11 cellular contexts compared by ENCODE assay signal in the genomic region with DNA sequence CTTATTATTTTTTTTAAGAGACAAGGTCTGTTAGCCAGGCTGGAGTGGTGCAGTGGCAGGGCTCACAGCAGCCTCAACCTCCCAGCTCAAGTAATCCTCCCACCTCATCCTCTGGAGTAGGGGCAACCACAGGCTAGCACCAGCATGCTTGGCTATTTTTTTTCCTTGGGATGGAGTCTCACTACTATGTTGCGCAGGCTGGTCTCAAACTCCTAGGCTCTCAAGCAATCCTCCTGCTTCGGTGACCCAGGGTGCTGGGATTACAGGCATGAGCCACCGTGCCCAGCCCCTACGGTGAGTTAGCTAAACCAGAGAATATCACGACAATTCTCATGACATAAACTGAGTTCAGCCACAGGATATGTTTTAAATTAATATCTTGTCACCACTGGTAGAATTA. TPM values are rescaled to one million over a fixed set of nuclear protein-coding genes. Genes with fewer than 3 reads are reported as not detected.
DNase-seq lines count a peak whose midpoint lies in the region; FAIRE-seq and TF ChIP-seq lines count a peak whose summit lies in the region.
"Had no signal": no experiment of that assay in that cellular context is flagged by ENCODE, and none has a peak within 500 bp of the region (broad histone marks: within the 10 kb centered on the region; RNA-seq: fewer than 3 reads in every experiment).

No MANE protein-coding gene starts in this region.

- peak overlapping the region in 9 of 10 experiments; percentile 79 to 96 (median 89); a peak in 15 of 20 replicates for H3K4me3 ChIP-seq in BLaER1 treated with 17β-estradiol and CSF1 and Interleukin-3, amounts not matched to agents 10 nM and 100 nM
- H3K4me3 ChIP-seq in HEK293 (ENCODE audit: low read depth, low read length) = peak overlapping the region; percentile 86
- H3K4me3 ChIP-seq in astrocyte (ENCODE audit: insufficient read depth, low read depth, low read length) = no peak overlapping the region

- no peak for FAIRE-seq in astrocyte (lab: Jason Lieb, UNC)
- FAIRE-seq: colon, HTR-8/SVneo had no signal

- no peaks in the 10 kb centered on the region for H3K36me3 Mint-ChIP-seq in astrocyte (ENCODE audit: low read depth, unreplicated experiment)
- H3K36me3 Mint-ChIP-seq in mesothelial cell of epicardium = no peaks in the 10 kb centered on the region

- no peaks in the 10 kb centered on the region for H3K9me3 Mint-ChIP-seq in astrocyte (ENCODE audit: unreplicated experiment)
- H3K9me3 Mint-ChIP-seq in mesothelial cell of epicardium = no peaks in the 10 kb centered on the region

- POLR2A ChIA-PET in HEK293 (lab: Yijun Ruan, JAX) = interaction anchor here (0.7 kb wide), 2 partner anchors 59 to 294 kb away, joined by 6 read pairs; no protein-coding TSS in a partner anchor

- no peak overlapping the region; a peak in 1 of 22 replicates for H3K27ac ChIP-seq in BLaER1 treated with 17β-estradiol and CSF1 and Interleukin-3, amounts not matched to agents 10 nM and 100 nM
- H3K27ac ChIP-seq in HEK293 (ENCODE audit: extremely low read depth, low read depth, low read length) (no peak overlapping the region), astrocyte (ENCODE audit: low read depth, low read length) (no peak overlapping the region)

- H3K4me1 Mint-ChIP-seq in astrocyte (ENCODE audit: low read depth, unreplicated experiment) (peaks cover 8% of the 10 kb centered on the region), mesothelial cell of epicardium (peaks cover 19% of the 10 kb centered on the region)

- peak overlapping the region; percentile 96 for H3K4me3 Mint-ChIP-seq in astrocyte (ENCODE audit: unreplicated experiment)
- H3K4me3 Mint-ChIP-seq in mesothelial cell of epicardium = peak overlapping the region; percentile 91

- H3K79me2 ChIP-seq in astrocyte (ENCODE audit: insufficient read depth, low read length) = peaks cover 64% of the 10 kb centered on the region

- no peak overlapping the region for H3K27ac Mint-ChIP-seq in astrocyte (ENCODE audit: unreplicated experiment)
- no peak overlapping the region for H3K27ac Mint-ChIP-seq in mesothelial cell of epicardium

- peaks cover 23 to 63% (median 53%) of the 10 kb centered on the region in 11 experiments; a peak in 21 of 22 replicates for H4K20me1 ChIP-seq in BLaER1 treated with 17β-estradiol and CSF1 and Interleukin-3, amounts not matched to agents 10 nM and 100 nM
- peaks cover 36% of the 10 kb centered on the region for H4K20me1 ChIP-seq in astrocyte (ENCODE audit: insufficient read depth, low read length)

- peaks cover 28 to 52% (median 47%) of the 10 kb centered on the region in 10 experiments for H3K4me1 ChIP-seq in BLaER1 treated with 17β-estradiol and CSF1 and Interleukin-3, amounts not matched to agents 10 nM and 100 nM
- H3K4me1 ChIP-seq in HEK293 (ENCODE audit: control insufficient read depth, insufficient read depth, low read length) = peaks cover 2% of the 10 kb centered on the region; the same call in 1 of the 2 replicates
- H3K4me1 ChIP-seq in astrocyte (ENCODE audit: insufficient read depth, low read length) = peaks cover 12% of the 10 kb centered on the region

- CTCF ChIA-PET in HEK293 (lab: Yijun Ruan, JAX) = interaction anchor here (0.6 to 0.9 kb wide), 2 partner anchors 30 to 206 kb away, joined by 3 to 5 read pairs; no protein-coding TSS in a partner anchor

- no peak for DNase-seq in astrocyte (ENCODE audit: low read depth)
- no peak for DNase-seq in mesothelial cell of epicardium (ENCODE audit: low spot score in 2 of 2, unreplicated experiment in 2 of 2)
- no peak for DNase-seq in SIG-M5 (lab: John Stamatoyannopoulos, UW)
- DNase-seq in NCI-H2081 (lab: John Stamatoyannopoulos, UW) = no peak
- no peak for DNase-seq in SKM-1 treated with dmso at 0.1 percent for 144 hours (lab: John Stamatoyannopoulos, UW; ENCODE audit: unreplicated experiment)
- no peak for DNase-seq in AG20443 (ENCODE audit: low spot score)
- DNase-seq: NCI-H2227 treated with DMSO at 0.1 percent for 48 hours had no signal

- peaks cover 0 to 8% (median 7%) of the 10 kb centered on the region in 11 experiments; a peak in 8 of 22 replicates for H3K36me3 ChIP-seq in BLaER1 treated with 17β-estradiol and CSF1 and Interleukin-3, amounts not matched to agents 10 nM and 100 nM
- no peaks in the 10 kb centered on the region for H3K36me3 ChIP-seq in HEK293 (ENCODE audit: control insufficient read depth in 2 of 2, insufficient read depth in 1 of 2, low read length in 2 of 2)
- H3K36me3 ChIP-seq in astrocyte (ENCODE audit: insufficient read depth, low read length) = no peaks in the 10 kb centered on the region

- H3K27me3 Mint-ChIP-seq in astrocyte (ENCODE audit: low read depth, unreplicated experiment) (no peaks in the 10 kb centered on the region), mesothelial cell of epicardium (ENCODE audit: low read depth) (no peaks in the 10 kb centered on the region)

- no peak for TF ChIP-seq CTCF in HEK293 (tag by site-specific recombination; IDR thresholded peaks at IDR 0.05)
- no peak for TF ChIP-seq CTCF in astrocyte (IDR thresholded peaks at IDR 0.05; ENCODE audit: insufficient read depth, low read depth, low read length)
- no peak for TF ChIP-seq CTCF in mesothelial cell of epicardium (IDR thresholded peaks at IDR 0.05; ENCODE audit: unreplicated experiment)

- peak overlapping the region; percentile 83 to 99 (median 92) for H3K4me2 ChIP-seq in BLaER1 treated with 17β-estradiol and CSF1 and Interleukin-3, amounts not matched to agents 10 nM and 100 nM
- peak overlapping the region; percentile 98 for H3K4me2 ChIP-seq in astrocyte (ENCODE audit: low read length)

- peak overlapping the region in 10 of 11 experiments; percentile 90 to 96 (median 95); a peak in 17 of 22 replicates for H3K9ac ChIP-seq in BLaER1 treated with 17β-estradiol and CSF1 and Interleukin-3, amounts not matched to agents 10 nM and 100 nM
- peak overlapping the region; percentile 89 for H3K9ac ChIP-seq in astrocyte (ENCODE audit: low read length)

- no peaks in the 10 kb centered on the region for H3K9me3 ChIP-seq in BLaER1 treated with 17β-estradiol and CSF1 and Interleukin-3, amounts not matched to agents 10 nM and 100 nM (replicated peaks in 1 of 11)
- H3K9me3 ChIP-seq in HEK293 (ENCODE audit: control insufficient read depth, insufficient read depth, low read depth, low read length) (no peaks in the 10 kb centered on the region), astrocyte (ENCODE audit: insufficient read depth, low read depth, low read length) (no peaks in the 10 kb centered on the region)

- H2AFZ ChIP-seq in astrocyte (ENCODE audit: low read depth, low read length) = no peak overlapping the region

- no peaks in the 10 kb centered on the region for H3K27me3 ChIP-seq in BLaER1 treated with 17β-estradiol and CSF1 and Interleukin-3, amounts not matched to agents 10 nM and 100 nM
- no peaks in the 10 kb centered on the region for H3K27me3 ChIP-seq in astrocyte (ENCODE audit: insufficient read depth, low read length)

TF ChIP-seq in HEK293, 187 proteins besides CTCF, POLR2A, EP300 and RAD21:
- TF ChIP-seq GLIS1 (tag by site-specific recombination; IDR thresholded peaks at IDR 0.05) (no peak), HOXC10 (CRISPR knock-in tag; IDR thresholded peaks at IDR 0.05) (no peak)

RNA-seq across cellular contexts. Expression of gene DCUN1D1, which starts 2.0 kb away (rescaled TPM):
- 49.0 and 50.2 TPM in 2 replicates for total RNA-seq in astrocyte
- 50.7 to 53.8 TPM (median 52.9 TPM) in 3 replicates for total RNA-seq in mesothelial cell of epicardium
